In the genomic region with DNA sequence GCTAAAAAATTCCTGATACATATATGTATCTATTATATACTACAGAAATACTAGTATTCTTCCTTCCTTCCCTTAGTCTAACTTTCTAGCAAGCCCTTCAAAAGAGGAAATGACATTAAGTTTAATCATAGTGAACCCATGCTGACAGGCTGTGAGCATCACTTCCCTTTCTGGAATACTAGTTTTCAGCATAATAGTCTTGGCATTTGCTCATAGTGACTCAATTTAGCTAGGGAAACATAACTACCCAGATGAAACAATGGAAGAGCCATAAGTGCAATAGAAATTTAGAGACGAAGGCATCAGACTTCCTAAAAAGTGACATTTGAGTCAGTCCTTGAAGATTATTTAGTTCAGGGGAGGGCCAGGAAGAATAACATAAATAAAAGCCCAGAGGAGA, we compare ENCODE assay signal across 18 cellular contexts.
DNase-seq lines count a peak whose midpoint lies in the region; ATAC-seq and TF ChIP-seq lines count a peak whose summit lies in the region.
"Had no signal": no experiment of that assay in that cellular context is flagged by ENCODE, and none has a peak within 500 bp of the region (broad histone marks: within the 10 kb centered on the region; RNA-seq: fewer than 3 reads in every experiment).

No MANE protein-coding gene starts in this region.

- H3K9me2 ChIP-seq in PC-3 (replicated peaks; ENCODE audit: low read length) = no peaks in the 10 kb centered on the region

- no peak overlapping the region for H3K9ac ChIP-seq in PC-3 (ENCODE audit: low read length)
- H3K9ac ChIP-seq: parathyroid adenoma had no signal

- CTCF ChIA-PET in PC-3 (lab: Charles Lee) = no interaction called here

- H2AFZ ChIP-seq in PC-3 (ENCODE audit: low read length) = no peak overlapping the region
- H2AFZ ChIP-seq: parathyroid adenoma had no signal

- H3K27ac Mint-ChIP-seq in endothelial cell (ENCODE audit: unreplicated experiment) (no peak overlapping the region), mesothelial cell of epicardium (no peak overlapping the region)
- H3K27ac Mint-ChIP-seq: activated naive CD4-positive, alpha-beta T cell treated with anti-CD3 and anti-CD28 coated beads, Interleukin-2, amount 50 U/mL, for 24 hours; memory B cell had no signal

- BruUV-seq in PC-3 (replicated peaks; lab: Mats Ljungman, UMichigan) = no TSS peak

- H3K4me1 Mint-ChIP-seq in endothelial cell (ENCODE audit: unreplicated experiment) = no peaks in the 10 kb centered on the region
- H3K4me1 Mint-ChIP-seq in mesothelial cell of epicardium = no peaks in the 10 kb centered on the region
- H3K4me1 Mint-ChIP-seq: activated naive CD4-positive, alpha-beta T cell treated with anti-CD3 and anti-CD28 coated beads, Interleukin-2, amount 50 U/mL, for 24 hours; memory B cell had no signal

- H3K27me3 ChIP-seq in PC-3 (ENCODE audit: low read length) = no peaks in the 10 kb centered on the region
- H3K27me3 ChIP-seq: stomach had no signal

- intact Hi-C loops in PC-3 (cut with micrococcal nuclease) = no loop called here

- H3K36me3 Mint-ChIP-seq in endothelial cell (ENCODE audit: low read depth, unreplicated experiment) (no peaks in the 10 kb centered on the region), mesothelial cell of epicardium (no peaks in the 10 kb centered on the region)
- H3K36me3 Mint-ChIP-seq: activated naive CD4-positive, alpha-beta T cell treated with anti-CD3 and anti-CD28 coated beads, Interleukin-2, amount 50 U/mL, for 24 hours; memory B cell had no signal

- TF ChIP-seq CTCF in PC-3 (conservative IDR thresholded peaks at IDR 0.05; ENCODE audit: low read depth, low read length) (no peak), epithelial cell of esophagus (IDR thresholded peaks at IDR 0.05; ENCODE audit: insufficient read depth, low read depth, low read length, missing control alignments) (no peak), endothelial cell (IDR thresholded peaks at IDR 0.05; ENCODE audit: unreplicated experiment) (no peak), mesothelial cell of epicardium (IDR thresholded peaks at IDR 0.05; ENCODE audit: unreplicated experiment) (no peak)

- no peak overlapping the region for H3K27ac ChIP-seq in PC-3 (ENCODE audit: low read length)
- H3K27ac ChIP-seq: heart right ventricle, parathyroid adenoma, stomach had no signal

- H3K4me2 ChIP-seq in PC-3 (ENCODE audit: low read length) = no peak overlapping the region

- no peak for ATAC-seq in PC-3
- ATAC-seq in HG02588 (IDR thresholded peaks at IDR 0.05; ENCODE audit: unreplicated experiment) = no peak
- ATAC-seq: heart right ventricle had no signal

- no peaks in the 10 kb centered on the region for H3K79me2 ChIP-seq in PC-3 (ENCODE audit: low read length)
- H3K79me2 ChIP-seq: parathyroid adenoma had no signal

- H4K20me1 ChIP-seq in PC-3 (ENCODE audit: low read length) = no peaks in the 10 kb centered on the region

- no peaks in the 10 kb centered on the region for H3F3A ChIP-seq in PC-3 (ENCODE audit: low read length, unreplicated experiment)

- H3K4me1 ChIP-seq in PC-3 (ENCODE audit: insufficient read depth, low read length) = peaks cover 4% of the 10 kb centered on the region; the same call in 1 of the 2 replicates
- H3K4me1 ChIP-seq: heart right ventricle, parathyroid adenoma, stomach had no signal

- H3K9me3 Mint-ChIP-seq in endothelial cell (ENCODE audit: unreplicated experiment) (no peaks in the 10 kb centered on the region), mesothelial cell of epicardium (no peaks in the 10 kb centered on the region)
- H3K9me3 Mint-ChIP-seq: activated naive CD4-positive, alpha-beta T cell treated with anti-CD3 and anti-CD28 coated beads, Interleukin-2, amount 50 U/mL, for 24 hours; memory B cell had no signal

- H3K27me3 Mint-ChIP-seq in endothelial cell (ENCODE audit: unreplicated experiment) = no peaks in the 10 kb centered on the region
- peaks cover 50% of the 10 kb centered on the region for H3K27me3 Mint-ChIP-seq in mesothelial cell of epicardium (ENCODE audit: low read depth)
- H3K27me3 Mint-ChIP-seq: activated naive CD4-positive, alpha-beta T cell treated with anti-CD3 and anti-CD28 coated beads, Interleukin-2, amount 50 U/mL, for 24 hours had no signal

- H3K36me3 ChIP-seq in PC-3 (ENCODE audit: low read depth, low read length) = no peaks in the 10 kb centered on the region
- H3K36me3 ChIP-seq: heart right ventricle, stomach had no signal

- H3K9me3 ChIP-seq in PC-3 (ENCODE audit: low read length) = no peaks in the 10 kb centered on the region

- POLR2A ChIA-PET in PC-3 (lab: Charles Lee; ENCODE audit: unreplicated experiment) = no interaction called here

- DNase-seq in EL (peak; percentile 70), PC-3 (peak; percentile 67), epithelial cell of esophagus (ENCODE audit: low read depth) (peak; percentile 76), renal cortical epithelial cell (ENCODE audit: low read depth) (peak; percentile 39), endothelial cell (ENCODE audit: low spot score) (no peak), mesothelial cell of epicardium (ENCODE audit: low spot score in 2 of 2, unreplicated experiment in 2 of 2) (no peak), hepatic stellate cell (ENCODE audit: low spot score) (no peak)
- DNase-seq: cortex of kidney; DMS 273 treated with DMSO at 0.1 percent for 48 hours; HCEC 1CT; heart right ventricle; NCI-H187 treated with DMSO at 0.1 percent for 48 hours; stimulated activated CD4-positive, alpha-beta T cell treated with anti-CD3 and anti-CD28 coated beads, Interleukin-2, amount 100 ng/mL, for 48 hours; stomach had no signal

- H3K4me3 ChIP-seq in PC-3 (ENCODE audit: low read length) = no peak overlapping the region
- H3K4me3 ChIP-seq in epithelial cell of esophagus (ENCODE audit: low read length) = no peak overlapping the region
- H3K4me3 ChIP-seq: heart right ventricle, stomach had no signal

- H3K4me3 Mint-ChIP-seq in endothelial cell (ENCODE audit: unreplicated experiment) (no peak overlapping the region), mesothelial cell of epicardium (no peak overlapping the region)
- H3K4me3 Mint-ChIP-seq: activated naive CD4-positive, alpha-beta T cell treated with anti-CD3 and anti-CD28 coated beads, Interleukin-2, amount 50 U/mL, for 24 hours; memory B cell had no signal

Comparison
In these comparisons a context has a peak if more than half of its experiments do, and no peak if none do; other contexts are left out.
1. DNase-seq: peak in EL (single experiment), PC-3 (single experiment), epithelial cell of esophagus (single experiment) and renal cortical epithelial cell (single experiment); none in endothelial cell (single experiment), mesothelial cell of epicardium (0 of 2) and hepatic stellate cell (single experiment).